Comparison of ENCODE assay signal across 9 cellular contexts in the genomic region with DNA sequence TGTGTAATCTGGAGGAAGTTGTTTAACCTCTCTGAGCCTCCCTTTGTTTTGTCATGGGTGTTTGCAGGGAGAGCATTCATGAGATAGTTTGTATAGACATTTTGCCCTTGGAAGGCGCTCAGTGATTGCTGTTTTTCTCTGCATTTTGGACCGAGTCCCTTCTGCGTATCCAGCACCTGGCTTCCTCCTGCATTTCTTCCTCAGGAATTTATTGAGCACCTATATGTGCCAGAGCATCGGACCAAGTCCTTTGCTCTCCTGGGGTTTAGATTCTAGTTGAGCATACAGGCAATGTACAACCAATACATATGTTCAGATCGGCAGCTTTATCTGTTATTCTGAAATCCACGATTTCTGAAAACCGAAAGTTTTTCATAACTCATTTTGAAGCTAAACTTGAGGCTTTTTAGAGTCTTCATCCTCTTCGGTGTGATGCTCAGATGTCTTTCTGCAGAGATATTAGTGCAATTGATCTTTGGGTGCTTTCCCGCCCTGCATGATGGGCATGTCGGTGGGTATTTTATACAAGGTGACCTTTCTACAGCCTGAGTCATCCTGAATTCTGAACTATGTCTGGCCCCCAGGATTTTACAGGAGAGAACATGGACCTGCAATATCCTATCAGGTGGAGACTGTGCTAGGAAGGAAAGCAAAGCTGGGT. TPM values are rescaled to one million over a fixed set of nuclear protein-coding genes. Genes with fewer than 3 reads are reported as not detected.
DNase-seq lines count a peak whose midpoint lies in the region; ATAC-seq and TF ChIP-seq lines count a peak whose summit lies in the region.
"Had no signal": no experiment of that assay in that cellular context is flagged by ENCODE, and none has a peak within 500 bp of the region (broad histone marks: within the 10 kb centered on the region; RNA-seq: fewer than 3 reads in every experiment).

No MANE protein-coding gene starts in this region.

- no peak overlapping the region for H2AFZ ChIP-seq in SU-DHL-6 (ENCODE audit: low read depth, low read length, severe bottlenecking)

- H3K9ac ChIP-seq in BLaER1 treated with 17β-estradiol and CSF1 and Interleukin-3, amounts not matched to agents 10 nM and 100 nM, result peak overlapping the region; percentile 39 to 98 (median 65); a peak in 17 of 22 replicates
- peak overlapping the region; percentile 93 for H3K9ac ChIP-seq in SU-DHL-6 (ENCODE audit: low read length)

- intact Hi-C loops in posterior vena cava (cut with DNase I), result loop anchor here (5.0 to 10.0 kb wide), 2 partner anchors 76 to 83 kb away; no protein-coding TSS in a partner anchor

- peaks cover 39 to 92% (median 86%) of the 10 kb centered on the region in 10 experiments for H3K4me1 ChIP-seq in BLaER1 treated with 17β-estradiol and CSF1 and Interleukin-3, amounts not matched to agents 10 nM and 100 nM

- H3K36me3 ChIP-seq in BLaER1 treated with 17β-estradiol and CSF1 and Interleukin-3, amounts not matched to agents 10 nM and 100 nM, result peaks cover 0 to 38% (median 0%) of the 10 kb centered on the region in 11 experiments; a peak in 5 of 22 replicates
- peaks cover 5% of the 10 kb centered on the region; the same call in 1 of the 2 replicates for H3K36me3 ChIP-seq in SU-DHL-6 (ENCODE audit: low read length)

- ATAC-seq in HG03457 (IDR thresholded peaks at IDR 0.05; ENCODE audit: unreplicated experiment) (no peak), HG02571 (IDR thresholded peaks at IDR 0.05; ENCODE audit: unreplicated experiment) (no peak)

- peaks cover 90% of the 10 kb centered on the region for H3K79me2 ChIP-seq in SU-DHL-6 (ENCODE audit: insufficient read depth, low read length)

- H3K9me2 ChIP-seq in SU-DHL-6 (replicated peaks; ENCODE audit: insufficient read depth, low read length), result no peaks in the 10 kb centered on the region

- peaks cover 36% of the 10 kb centered on the region for H3F3A ChIP-seq in SU-DHL-6 (ENCODE audit: insufficient read depth)

- H3K4me3 ChIP-seq in BLaER1 treated with 17β-estradiol and CSF1 and Interleukin-3, amounts not matched to agents 10 nM and 100 nM, result peak overlapping the region in 6 of 10 experiments; percentile 16 to 98 (median 34); a peak in 7 of 20 replicates
- H3K4me3 ChIP-seq in SU-DHL-6 (ENCODE audit: insufficient read depth, low read length, poor library complexity, severe bottlenecking) (peak overlapping the region; percentile 77), choroid plexus epithelial cell (ENCODE audit: low read depth, low read length) (no peak overlapping the region)

- H3K4me2 ChIP-seq in BLaER1 treated with 17β-estradiol and CSF1 and Interleukin-3, amounts not matched to agents 10 nM and 100 nM, result peak overlapping the region; percentile 65 to 97 (median 94)
- H3K4me2 ChIP-seq in SU-DHL-6 (ENCODE audit: low read depth, low read length, poor library complexity, severe bottlenecking), result peak overlapping the region; percentile 88

- H3K27ac ChIP-seq in BLaER1 treated with 17β-estradiol and CSF1 and Interleukin-3, amounts not matched to agents 10 nM and 100 nM, result peak overlapping the region; percentile 49 to 98 (median 72); a peak in 21 of 22 replicates
- peak overlapping the region; percentile 74 for H3K27ac ChIP-seq in SU-DHL-6 (ENCODE audit: low read depth, low read length)

- H4K20me1 ChIP-seq in BLaER1 treated with 17β-estradiol and CSF1 and Interleukin-3, amounts not matched to agents 10 nM and 100 nM, result peaks cover 0 to 60% (median 27%) of the 10 kb centered on the region in 11 experiments; a peak in 11 of 22 replicates
- H4K20me1 ChIP-seq in SU-DHL-6 (ENCODE audit: low read depth, low read length), result peaks cover 26% of the 10 kb centered on the region

- TF ChIP-seq CTCF in SU-DHL-6 (IDR thresholded peaks at IDR 0.05; ENCODE audit: insufficient read depth, low read length, poor library complexity, severe bottlenecking) (no peak), choroid plexus epithelial cell (conservative IDR thresholded peaks at IDR 0.05; ENCODE audit: low read depth, low read length) (no peak)

- no peaks in the 10 kb centered on the region for H3K9me3 ChIP-seq in BLaER1 treated with 17β-estradiol and CSF1 and Interleukin-3, amounts not matched to agents 10 nM and 100 nM (replicated peaks in 1 of 11)
- no peaks in the 10 kb centered on the region for H3K9me3 ChIP-seq in SU-DHL-6 (ENCODE audit: insufficient read depth, low read length)

- peak; percentile 49 for DNase-seq in choroid plexus epithelial cell (ENCODE audit: low read depth)
- peak; percentile 10 for DNase-seq in posterior vena cava (ENCODE audit: low spot score)
- no peak for DNase-seq in NCI-H1436 (lab: John Stamatoyannopoulos, UW)
- no peak for DNase-seq in NCI-H2196 (lab: John Stamatoyannopoulos, UW; ENCODE audit: unreplicated experiment)
- DNase-seq: DMS153 had no signal

- peaks cover 0 to 10% (median 0%) of the 10 kb centered on the region in 11 experiments; a peak in 5 of 22 replicates for H3K27me3 ChIP-seq in BLaER1 treated with 17β-estradiol and CSF1 and Interleukin-3, amounts not matched to agents 10 nM and 100 nM
- H3K27me3 ChIP-seq in SU-DHL-6 (ENCODE audit: low read length), result no peaks in the 10 kb centered on the region

RNA-seq across cellular contexts. Expression of a gene that starts 4.1 kb away (rescaled TPM):
- 100 to 1,000 TPM in 1 of 2 donors, 10 to 100 TPM in 1; 99.2 to 112 TPM for total RNA-seq in posterior vena cava

RNA-seq across cellular contexts. Expression of a gene that starts 49.3 kb away (rescaled TPM):
- 10 to 100 TPM; 45.3 to 52.0 TPM for total RNA-seq in posterior vena cava

Comparison
In these comparisons a context has a peak if more than half of its experiments do, and no peak if none do; other contexts are left out.
1. DNase-seq: peak in choroid plexus epithelial cell (single experiment) and posterior vena cava (single experiment); none in NCI-H1436 (single experiment) and NCI-H2196 (single experiment).